17 cellular contexts compared by ENCODE assay signal in the genomic region with DNA sequence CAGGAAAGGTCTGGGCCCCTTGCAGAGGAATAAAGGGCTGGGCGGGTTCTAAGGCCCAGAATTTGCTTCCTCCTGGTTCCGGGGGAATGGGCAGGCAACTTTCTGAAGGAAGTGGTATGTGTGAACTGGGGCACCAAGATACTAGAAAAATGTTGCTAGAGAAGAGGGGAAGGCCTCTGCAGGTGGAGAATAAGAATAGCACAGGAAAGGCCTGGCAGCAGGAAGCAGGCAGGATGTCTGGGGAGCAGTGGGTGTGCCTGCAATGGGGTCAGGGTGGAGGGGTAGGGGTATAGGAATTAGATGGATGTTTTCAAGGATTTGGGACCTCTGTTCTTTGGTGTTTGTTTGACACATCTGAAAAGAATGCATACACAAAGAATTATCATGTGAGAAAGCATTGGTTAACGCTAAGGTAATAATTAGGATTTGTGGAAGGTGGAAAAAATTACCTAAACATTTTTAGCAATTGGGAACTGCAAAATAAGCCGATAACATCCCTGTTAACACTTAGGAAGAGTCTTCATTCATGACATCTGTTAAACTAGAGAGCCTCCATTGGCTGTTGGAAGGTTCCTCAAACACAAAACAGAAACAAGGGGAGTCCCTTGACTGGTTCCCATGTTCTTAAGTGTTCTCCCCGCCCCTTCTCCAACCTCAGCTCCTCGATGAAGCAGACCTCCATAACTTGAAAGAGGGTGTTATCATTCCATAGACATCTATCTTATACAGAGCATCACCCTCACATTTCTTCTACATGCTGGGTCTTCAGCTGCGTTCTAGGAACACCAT. TPM values are rescaled to one million over a fixed set of nuclear protein-coding genes. Genes with fewer than 3 reads are reported as not detected.
DNase-seq lines count a peak whose midpoint lies in the region; ATAC-seq and TF ChIP-seq lines count a peak whose summit lies in the region.
"Had no signal": no experiment of that assay in that cellular context is flagged by ENCODE, and none has a peak within 500 bp of the region (broad histone marks: within the 10 kb centered on the region; RNA-seq: fewer than 3 reads in every experiment).

No MANE protein-coding gene starts in this region.

- no peak for DNase-seq in activated naive CD8-positive, alpha-beta T cell treated with anti-CD3 and anti-CD28 coated beads for 36 hours
- peak; percentile 27 for DNase-seq in KG1 (lab: John Stamatoyannopoulos, UW)
- peak; percentile 62 for DNase-seq in endodermal cell
- DNase-seq in upper lobe of right lung, result no peak
- DNase-seq in prostate gland (ENCODE audit: low spot score), result no peak
- no peak for DNase-seq in Ammon's horn (ENCODE audit: low spot score)
- DNase-seq in LoVo (ENCODE audit: low spot score), result no peak
- DNase-seq: central memory CD4-positive, alpha-beta T cell; gastrocnemius medialis; NCI-H1048; NCI-H2171 treated with DMSO at 0.1 percent for 48 hours; WERI-Rb-1 had no signal

- no peak for TF ChIP-seq CTCF in endodermal cell (conservative IDR thresholded peaks at IDR 0.05)
- TF ChIP-seq CTCF in upper lobe of right lung (IDR thresholded peaks at IDR 0.05), result no peak
- no peak for TF ChIP-seq CTCF in prostate gland (IDR thresholded peaks at IDR 0.05)

- H3K9ac ChIP-seq in endodermal cell (ENCODE audit: extremely low read depth, low read length, poor library complexity, severe bottlenecking), result no peak overlapping the region

- H3K9me3 ChIP-seq in endodermal cell (ENCODE audit: control insufficient read depth, low read length), result no peaks in the 10 kb centered on the region
- no peaks in the 10 kb centered on the region for H3K9me3 ChIP-seq in upper lobe of right lung
- no peaks in the 10 kb centered on the region for H3K9me3 ChIP-seq in prostate gland
- H3K9me3 ChIP-seq: gastrocnemius medialis had no signal

- H3K36me3 Mint-ChIP-seq in activated naive CD8-positive, alpha-beta T cell, result peaks cover 10% of the 10 kb centered on the region
- peaks cover 1% of the 10 kb centered on the region for H3K36me3 Mint-ChIP-seq in activated naive CD8-positive, alpha-beta T cell treated with anti-CD3 and anti-CD28 coated beads for 36 hours
- no peaks in the 10 kb centered on the region for H3K36me3 Mint-ChIP-seq in endodermal cell (ENCODE audit: low read depth)
- H3K36me3 Mint-ChIP-seq: activated naive CD4-positive, alpha-beta T cell treated with anti-CD3 and anti-CD28 coated beads, Interleukin-2, amount 50 U/mL, for 72 hours; mesothelial cell of epicardium had no signal

- H3K4me1 ChIP-seq in endodermal cell (ENCODE audit: control insufficient read depth, insufficient read depth, low read length) (no peaks in the 10 kb centered on the region), upper lobe of right lung (no peaks in the 10 kb centered on the region), prostate gland (replicated peaks) (no peaks in the 10 kb centered on the region)

- no peak overlapping the region for H3K4me3 ChIP-seq in endodermal cell (ENCODE audit: low read length)
- H3K4me3 ChIP-seq in upper lobe of right lung, result no peak overlapping the region
- H3K4me3 ChIP-seq in prostate gland, result no peak overlapping the region
- H3K4me3 ChIP-seq: gastrocnemius medialis, SK-N-MC, skin epidermis had no signal

- 81 to 96% methylated on average over 5 to 7 of the region's 7 CpGs for WGBS in endodermal cell (ENCODE audit: insufficient coverage in 1 of 2, insufficient read length in 1 of 2), 2 experiments
- WGBS in prostate gland, result 80% methylated on average over 7 of the region's 7 CpGs

- peak overlapping the region; percentile 5 for H3K27ac Mint-ChIP-seq in activated naive CD8-positive, alpha-beta T cell
- H3K27ac Mint-ChIP-seq in activated naive CD8-positive, alpha-beta T cell treated with anti-CD3 and anti-CD28 coated beads for 36 hours, result no peak overlapping the region
- H3K27ac Mint-ChIP-seq in endodermal cell, result no peak overlapping the region
- H3K27ac Mint-ChIP-seq: mesothelial cell of epicardium had no signal

- no peaks in the 10 kb centered on the region for H3K27me3 Mint-ChIP-seq in activated naive CD8-positive, alpha-beta T cell
- no peaks in the 10 kb centered on the region for H3K27me3 Mint-ChIP-seq in activated naive CD8-positive, alpha-beta T cell treated with anti-CD3 and anti-CD28 coated beads for 36 hours
- H3K27me3 Mint-ChIP-seq in endodermal cell (ENCODE audit: insufficient read depth), result peaks cover 3% of the 10 kb centered on the region

- intact Hi-C loops in upper lobe of right lung (cut with DNase I) (no loop called here), prostate gland (cut with DNase I) (no loop called here)

- TF ChIP-seq POLR2A in prostate gland (IDR thresholded peaks at IDR 0.05), result no peak

- ATAC-seq in upper lobe of right lung, result peak; percentile 43
- ATAC-seq: activated naive CD4-positive, alpha-beta T cell treated with anti-CD3 and anti-CD28 coated beads, Interleukin-2, amount 50 U/mL, for 72 hours; gastrocnemius medialis had no signal

- no peaks in the 10 kb centered on the region for H3K9me3 Mint-ChIP-seq in activated naive CD8-positive, alpha-beta T cell (ENCODE audit: low read depth)
- H3K9me3 Mint-ChIP-seq in activated naive CD8-positive, alpha-beta T cell treated with anti-CD3 and anti-CD28 coated beads for 36 hours, result no peaks in the 10 kb centered on the region
- H3K9me3 Mint-ChIP-seq in endodermal cell, result no peaks in the 10 kb centered on the region
- H3K9me3 Mint-ChIP-seq: activated naive CD4-positive, alpha-beta T cell treated with anti-CD3 and anti-CD28 coated beads, Interleukin-2, amount 50 U/mL, for 72 hours; mesothelial cell of epicardium had no signal

- H3K27me3 ChIP-seq in endodermal cell (ENCODE audit: control insufficient read depth, insufficient read depth, low read length, poor library complexity, severe bottlenecking) (no peaks in the 10 kb centered on the region), upper lobe of right lung (no peaks in the 10 kb centered on the region), prostate gland (replicated peaks; ENCODE audit: insufficient read depth) (no peaks in the 10 kb centered on the region)
- H3K27me3 ChIP-seq: gastrocnemius medialis had no signal

- H3K4me3 Mint-ChIP-seq in activated naive CD8-positive, alpha-beta T cell, result no peak overlapping the region
- H3K4me3 Mint-ChIP-seq in activated naive CD8-positive, alpha-beta T cell treated with anti-CD3 and anti-CD28 coated beads for 36 hours, result no peak overlapping the region
- no peak overlapping the region for H3K4me3 Mint-ChIP-seq in endodermal cell
- H3K4me3 Mint-ChIP-seq: mesothelial cell of epicardium had no signal

- H3K36me3 ChIP-seq in endodermal cell (ENCODE audit: control insufficient read depth, insufficient read depth, low read length) (no peaks in the 10 kb centered on the region), upper lobe of right lung (no peaks in the 10 kb centered on the region), prostate gland (no peaks in the 10 kb centered on the region)
- H3K36me3 ChIP-seq: gastrocnemius medialis, WERI-Rb-1 had no signal

- H3K27ac ChIP-seq in endodermal cell (ENCODE audit: low read depth, low read length), result no peak overlapping the region
- H3K27ac ChIP-seq in upper lobe of right lung, result no peak overlapping the region
- H3K27ac ChIP-seq in prostate gland, result no peak overlapping the region
- H3K27ac ChIP-seq: gastrocnemius medialis, SK-N-MC, skin epidermis, WERI-Rb-1 had no signal

- H3K4me1 Mint-ChIP-seq in activated naive CD8-positive, alpha-beta T cell (ENCODE audit: low read depth), result peaks cover 17% of the 10 kb centered on the region
- peaks cover 25% of the 10 kb centered on the region for H3K4me1 Mint-ChIP-seq in activated naive CD8-positive, alpha-beta T cell treated with anti-CD3 and anti-CD28 coated beads for 36 hours
- peaks cover 11% of the 10 kb centered on the region for H3K4me1 Mint-ChIP-seq in endodermal cell

RNA-seq across cellular contexts. Expression of a gene that starts 2.3 kb away (rescaled TPM):
- under 1 TPM; 0.24 to 0.27 TPM for total RNA-seq in activated naive CD8-positive, alpha-beta T cell treated with anti-CD3 and anti-CD28 coated beads for 36 hours
- total RNA-seq in endodermal cell, result under 1 TPM; 0.13 to 0.33 TPM
- polyA plus RNA-seq in endodermal cell (2013, experiment 1 of 2), result not detected
- polyA plus RNA-seq in endodermal cell (2013, experiment 2 of 2), result not detected
- 0.41 TPM for total RNA-seq in upper lobe of right lung
- 1 to 10 TPM in 1 of 2 donors, not detected in 1; 1.6 TPM for total RNA-seq in prostate gland

RNA-seq across cellular contexts. Expression of a gene that starts 14.2 kb away (rescaled TPM):
- total RNA-seq in activated naive CD8-positive, alpha-beta T cell treated with anti-CD3 and anti-CD28 coated beads for 36 hours, result not detected
- under 1 TPM in 1 of 2 donors, not detected in 1; 0.20 TPM for total RNA-seq in endodermal cell
- not detected for polyA plus RNA-seq in endodermal cell (2013, experiment 1 of 2)
- polyA plus RNA-seq in endodermal cell (2013, experiment 2 of 2), result not detected
- 0.20 TPM for total RNA-seq in upper lobe of right lung
- total RNA-seq in prostate gland, result 1 to 10 TPM in 1 of 2 donors, under 1 TPM in 1; 0.64 to 1.5 TPM
- total RNA-seq: activated naive CD4-positive, alpha-beta T cell treated with anti-CD3 and anti-CD28 coated beads, Interleukin-2, amount 50 U/mL, for 72 hours had no signal

Comparison
In these comparisons a context has a peak if more than half of its experiments do, and no peak if none do; other contexts are left out.
1. DNase-seq: peak in KG1 (single experiment) and endodermal cell (single experiment); none in activated naive CD8-positive, alpha-beta T cell treated with anti-CD3 and anti-CD28 coated beads for 36 hours (single experiment), upper lobe of right lung (single experiment), prostate gland (single experiment), Ammon's horn (single experiment) and LoVo (single experiment).